In genomic region chr1:66332524-66332853, GRCh38 we compare ENCODE assay signal across 8 cellular contexts.
DNase-seq lines count a peak whose midpoint lies in the region; ATAC-seq and TF ChIP-seq lines count a peak whose summit lies in the region.

No MANE protein-coding gene starts in this region.

- TF ChIP-seq CTCF in WTC11 (IDR thresholded peaks at IDR 0.05): no peak

- ATAC-seq in GM18909 (IDR thresholded peaks at IDR 0.05; ENCODE audit: poor library complexity, unreplicated experiment) (peak; percentile 1), WTC11 (peak; percentile 5), left cardiac atrium (peak; percentile 1 to 6), GM18520 (IDR thresholded peaks at IDR 0.05; ENCODE audit: unreplicated experiment) (no peak)

- no peak for DNase-seq in WTC11 (ENCODE audit: low spot score)
- DNase-seq in left cardiac atrium: no peak
- no peak for DNase-seq in skeletal muscle cell (ENCODE audit: low read depth)
- no peak for DNase-seq in RPMI8226
- no peak for DNase-seq in globus pallidus (ENCODE audit: low spot score)
- DNase-seq in stimulated activated CD4-positive, alpha-beta T cell treated with anti-CD3 and anti-CD28 coated beads, Interleukin-2, amount 100 ng/mL, for 24 hours: no peak

- CTCF ChIA-PET in WTC11 (lab: Charles Lee): interaction anchor here (0.6 to 2.5 kb wide), 10 partner anchors 9 to 874 kb away, joined by 3 to 14 read pairs (median 4); no protein-coding TSS in a partner anchor

- intact Hi-C loops in left cardiac atrium (cut with DNase I): loop anchor here (2.0 to 5.0 kb wide), 2 partner anchors 60 to 114 kb away; no protein-coding TSS in a partner anchor

- H3K4me3 ChIP-seq in skeletal muscle cell (ENCODE audit: low read depth, low read length): peak overlapping the region; percentile 54

- H3K27me3 Mint-ChIP-seq in WTC11 (ENCODE audit: low read depth): no peaks in the 10 kb centered on the region; the same call in 1 of the 2 replicates

- no peaks in the 10 kb centered on the region for H3K36me3 Mint-ChIP-seq in WTC11

- peak overlapping the region; percentile 74 for H3K4me3 Mint-ChIP-seq in WTC11

- H3K9me3 Mint-ChIP-seq in WTC11: no peaks in the 10 kb centered on the region

- peak overlapping the region; percentile 85 for H3K27ac Mint-ChIP-seq in WTC11

- POLR2A ChIA-PET in WTC11 (lab: Charles Lee): interaction anchor here (1.0 to 1.4 kb wide), 2 partner anchors 18 to 58 kb away, joined by 3 to 4 read pairs; no protein-coding TSS in a partner anchor

- H3K4me1 Mint-ChIP-seq in WTC11: peaks cover 66% of the 10 kb centered on the region

TF ChIP-seq in WTC11, 78 proteins besides CTCF, POLR2A, EP300 and RAD21:
- no peak for TF ChIP-seq ZSCAN18 (CRISPR knock-in tag; IDR thresholded peaks at IDR 0.05)
- TF ChIP-seq ZBTB43 (CRISPR knock-in tag; IDR thresholded peaks at IDR 0.05): 0 out of 2 replicates have a peak, but pooled peaks have one; percentile 4
